9 cellular contexts compared by ENCODE assay signal in the genomic region with DNA sequence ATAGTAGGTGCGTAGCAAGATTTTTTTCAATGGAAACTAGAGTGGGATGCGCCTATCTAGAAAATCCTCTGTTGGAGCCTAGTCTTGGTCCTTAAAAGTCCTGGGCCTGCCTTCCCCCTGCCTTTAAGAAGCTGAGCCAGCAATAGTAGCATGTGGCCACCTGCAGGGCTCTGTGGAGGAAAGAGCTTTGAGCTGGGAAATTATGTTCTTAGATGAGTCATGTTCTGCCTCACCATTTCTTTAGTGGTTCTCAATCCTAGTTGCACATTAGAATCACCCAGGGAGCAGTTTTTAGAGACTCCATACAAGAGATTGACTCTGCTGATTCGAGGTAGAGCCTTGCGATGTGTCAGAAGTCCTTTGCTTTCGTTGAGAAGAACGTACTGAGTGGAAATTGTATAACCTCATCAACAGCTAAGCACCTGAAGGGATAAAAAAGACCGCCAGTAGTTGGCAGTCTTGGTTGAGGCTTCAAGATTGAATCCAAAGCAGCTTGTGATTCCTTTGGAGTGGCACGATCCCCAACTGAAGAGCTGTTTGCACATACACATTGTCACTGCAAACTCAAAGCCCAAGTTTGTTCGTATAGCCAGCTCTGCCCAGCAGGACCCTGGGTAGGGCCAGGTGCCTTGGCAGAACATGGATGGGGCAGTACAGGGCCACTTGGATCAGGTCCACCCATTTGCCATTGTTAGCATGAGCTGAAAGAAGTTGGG.
A peak's percentile ranks its signal among the peaks of the same experiment; 100 is the strongest.
DNase-seq lines count a peak whose midpoint lies in the region; ATAC-seq and TF ChIP-seq lines count a peak whose summit lies in the region.
"Had no signal": no experiment of that assay in that cellular context is flagged by ENCODE, and none has a peak within 500 bp of the region (broad histone marks: within the 10 kb centered on the region; RNA-seq: fewer than 3 reads in every experiment).

No MANE protein-coding gene starts in this region.

- ATAC-seq in HG03196 (IDR thresholded peaks at IDR 0.05; ENCODE audit: unreplicated experiment): no peak
- ATAC-seq: left lobe of liver had no signal

- H3K27me3 ChIP-seq in skeletal muscle satellite cell (ENCODE audit: control insufficient read depth, insufficient read depth, low read length) (no peaks in the 10 kb centered on the region), BE2C (no peaks in the 10 kb centered on the region)

- no peak overlapping the region for H3K9ac ChIP-seq in skeletal muscle satellite cell (ENCODE audit: low read depth, low read length)

- H3K36me3 ChIP-seq in skeletal muscle satellite cell (ENCODE audit: insufficient read depth, low read length) (no peaks in the 10 kb centered on the region), BE2C (no peaks in the 10 kb centered on the region)

- H3K4me1 ChIP-seq in skeletal muscle satellite cell (ENCODE audit: control insufficient read depth, insufficient read depth, low read length) (peaks cover 29% of the 10 kb centered on the region), BE2C (peaks cover 6% of the 10 kb centered on the region)

- H3K9me3 ChIP-seq in skeletal muscle satellite cell (replicated peaks; ENCODE audit: low read length): no peaks in the 10 kb centered on the region
- H3K9me3 ChIP-seq in BE2C: no peaks in the 10 kb centered on the region

- H3K4me2 ChIP-seq in skeletal muscle satellite cell (ENCODE audit: low read length): peak overlapping the region; percentile 52

- intact Hi-C loops in head of caudate nucleus (cut with DNase I): no loop called here

- H3K4me3 ChIP-seq in skeletal muscle satellite cell (ENCODE audit: low read length) (no peak overlapping the region), BE2C (ENCODE audit: low read depth, low read length) (no peak overlapping the region)

- TF ChIP-seq CTCF in BE2C (IDR thresholded peaks at IDR 0.05; ENCODE audit: low read depth, low read length): no peak

- peak; percentile 85 for DNase-seq in HT1080 (ENCODE audit: low read depth)
- peak in 45 of 58 donors; percentile 1 to 70 (median 42) for DNase-seq in anterior cingulate cortex (lab: John Stamatoyannopoulos, UW)
- peak; percentile 24 to 87 (median 63) for DNase-seq in head of caudate nucleus
- no peak for DNase-seq in activated gamma-delta T cell (lab: John Stamatoyannopoulos, UW)
- no peak for DNase-seq in BE2C
- DNase-seq: cortex of kidney had no signal

Comparison
In these comparisons a context has a peak if more than half of its experiments do, and no peak if none do; other contexts are left out.
1. DNase-seq: peak in HT1080 (single experiment), anterior cingulate cortex (45 of 58) and head of caudate nucleus (42 of 42); none in activated gamma-delta T cell (single experiment) and BE2C (single experiment).